In the genomic region with DNA sequence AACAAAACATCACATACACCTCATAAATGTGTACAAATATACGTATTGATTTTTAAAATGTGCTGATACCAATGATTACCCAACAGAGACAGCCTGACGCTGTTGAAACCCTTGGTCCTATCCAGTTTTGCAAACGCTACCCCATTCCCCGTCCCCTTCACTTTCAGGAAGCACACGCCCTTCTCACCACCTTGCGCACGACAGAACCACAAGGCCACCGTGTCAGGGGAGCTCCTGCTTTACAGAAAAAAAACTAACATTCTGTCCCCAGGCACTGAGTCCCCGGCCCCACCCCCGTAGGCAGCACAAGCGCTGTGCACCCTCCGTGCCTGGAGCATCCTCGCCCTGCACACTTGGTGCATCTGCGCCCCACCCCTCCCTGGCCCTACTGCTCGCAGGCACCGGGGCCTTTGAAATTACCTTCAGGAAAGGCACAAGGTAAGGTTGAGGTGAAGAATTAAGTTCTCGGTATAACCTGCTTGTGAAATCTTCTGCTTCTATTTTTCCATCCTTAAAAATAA, we compare ENCODE assay signal across 28 cellular contexts. TPM values are rescaled to one million over a fixed set of nuclear protein-coding genes. Genes with fewer than 3 reads are reported as not detected.
DNase-seq lines count a peak whose midpoint lies in the region; ATAC-seq, FAIRE-seq and TF ChIP-seq lines count a peak whose summit lies in the region.
"Had no signal": no experiment of that assay in that cellular context is flagged by ENCODE, and none has a peak within 500 bp of the region (broad histone marks: within the 10 kb centered on the region; RNA-seq: fewer than 3 reads in every experiment).

No MANE protein-coding gene starts in this region.

- H3K9ac ChIP-seq in neuronal stem cell (ENCODE audit: low read depth, low read length, poor library complexity) (no peak overlapping the region), endodermal cell (ENCODE audit: extremely low read depth, low read length, poor library complexity, severe bottlenecking) (no peak overlapping the region)
- H3K9ac ChIP-seq: BLaER1 treated with 17β-estradiol and CSF1 and Interleukin-3, amounts not matched to agents 10 nM and 100 nM had no signal

- H3K79me1 ChIP-seq in neuronal stem cell (ENCODE audit: low read depth, low read length): peaks cover 7% of the 10 kb centered on the region

- H3K27ac ChIP-seq in neuronal stem cell (replicated peaks; ENCODE audit: low read length) (no peak overlapping the region), endodermal cell (ENCODE audit: low read depth, low read length) (no peak overlapping the region)
- H3K27ac ChIP-seq: 22Rv1; A549; BLaER1 treated with 17β-estradiol and CSF1 and Interleukin-3, amounts not matched to agents 10 nM and 100 nM; C4-2B had no signal

- no peaks in the 10 kb centered on the region for H3K27me3 ChIP-seq in neuronal stem cell (ENCODE audit: control insufficient read depth in 3 of 3, insufficient read depth in 3 of 3, low read depth in 1 of 3, low read length in 3 of 3)
- H3K27me3 ChIP-seq in endodermal cell (ENCODE audit: control insufficient read depth, insufficient read depth, low read length, poor library complexity, severe bottlenecking): no peaks in the 10 kb centered on the region
- H3K27me3 ChIP-seq: BLaER1 treated with 17β-estradiol and CSF1 and Interleukin-3, amounts not matched to agents 10 nM and 100 nM had no signal

- no peak overlapping the region for H2BK15ac ChIP-seq in neuronal stem cell (ENCODE audit: low read length)

- H2AFZ ChIP-seq in neuronal stem cell (ENCODE audit: low read length): no peak overlapping the region

- no peak overlapping the region for H2BK5ac ChIP-seq in neuronal stem cell (ENCODE audit: low read length)

- ATAC-seq in Right ventricle myocardium inferior: no peak
- ATAC-seq in left ventricle myocardium superior: no peak
- peak; percentile 79 for ATAC-seq in effector memory CD8-positive, alpha-beta T cell (replicated peaks)
- ATAC-seq: A549; CD8-positive, alpha-beta T cell; GM12878 had no signal

- H2BK120ac ChIP-seq in neuronal stem cell (ENCODE audit: low read depth, low read length): no peak overlapping the region

- peaks cover 20% of the 10 kb centered on the region in 2 donors for H3K4me1 Mint-ChIP-seq in effector memory CD8-positive, alpha-beta T cell (ENCODE audit: low read depth in 2 of 2)
- peaks cover 2% of the 10 kb centered on the region for H3K4me1 Mint-ChIP-seq in endodermal cell
- no peaks in the 10 kb centered on the region for H3K4me1 Mint-ChIP-seq in nephron progenitor cell

- H3K27ac Mint-ChIP-seq in effector memory CD8-positive, alpha-beta T cell: peak overlapping the region; percentile 41 to 55
- H3K27ac Mint-ChIP-seq in endodermal cell (no peak overlapping the region), nephron progenitor cell (no peak overlapping the region)
- H3K27ac Mint-ChIP-seq: B cell; CD4-positive, alpha-beta T cell; CD8-positive, alpha-beta T cell had no signal

- no peak overlapping the region for H2AK5ac ChIP-seq in neuronal stem cell (ENCODE audit: low read depth, low read length)

- H3K9me3 ChIP-seq in neuronal stem cell (replicated peaks in 1 of 2; ENCODE audit: control insufficient read depth in 2 of 2, insufficient read depth in 1 of 2, low read depth in 1 of 2, low read length in 2 of 2): peaks cover 0 to under 1% of the 10 kb centered on the region in 2 donors
- H3K9me3 ChIP-seq in endodermal cell (ENCODE audit: control insufficient read depth, low read length): no peaks in the 10 kb centered on the region
- H3K9me3 ChIP-seq: A549 had no signal

- no peak overlapping the region for H4K91ac ChIP-seq in neuronal stem cell (ENCODE audit: low read depth, low read length, poor library complexity)

- peak; percentile 23 for FAIRE-seq in HTR-8/SVneo (lab: Jason Lieb, UNC)
- FAIRE-seq: A549, GM12878, GM12892, GM18507, GM19239 had no signal

- WGBS in neuronal stem cell (ENCODE audit: extremely low coverage in 2 of 2, insufficient read length in 2 of 2, insufficient replicate concordance in 1 of 2), 2 donors: no CpG with 5 or more reads among the region's 17 CpGs
- 94 to 96% methylated on average over 7 to 17 of the region's 17 CpGs for WGBS in endodermal cell (ENCODE audit: insufficient coverage in 1 of 2, insufficient read length in 1 of 2), 2 experiments

- peak overlapping the region; percentile 77 for H4K8ac ChIP-seq in neuronal stem cell (ENCODE audit: low read depth, low read length)

- H3K36me3 ChIP-seq in neuronal stem cell (replicated peaks in 1 of 2; ENCODE audit: control insufficient read depth in 2 of 2, insufficient read depth in 2 of 2, low read length in 2 of 2): peaks cover 56 to 95% of the 10 kb centered on the region in 2 donors
- H3K36me3 ChIP-seq in endodermal cell (ENCODE audit: control insufficient read depth, insufficient read depth, low read length): peaks cover 81% of the 10 kb centered on the region

- H3K4ac ChIP-seq in neuronal stem cell (ENCODE audit: low read length): no peak overlapping the region

- H3K4me3 ChIP-seq in neuronal stem cell (ENCODE audit: low read length in 2 of 2) (no peak overlapping the region), endodermal cell (ENCODE audit: low read length) (no peak overlapping the region)
- H3K4me3 ChIP-seq: A549; BLaER1 treated with 17β-estradiol and CSF1 and Interleukin-3, amounts not matched to agents 10 nM and 100 nM; GM12878 had no signal

- no peak overlapping the region for H3K14ac ChIP-seq in neuronal stem cell (ENCODE audit: low read length)

- intact Hi-C loops in Right ventricle myocardium inferior (cut with DNase I): no loop called here
- intact Hi-C loops in left ventricle myocardium superior (cut with micrococcal nuclease): no loop called here

- peaks cover 31% of the 10 kb centered on the region for H3K36me3 Mint-ChIP-seq in effector memory CD8-positive, alpha-beta T cell (ENCODE audit: insufficient read depth)
- peaks cover 52% of the 10 kb centered on the region for H3K36me3 Mint-ChIP-seq in endodermal cell (ENCODE audit: low read depth)
- H3K36me3 Mint-ChIP-seq in nephron progenitor cell (ENCODE audit: low read depth): peaks cover 30% of the 10 kb centered on the region

- TF ChIP-seq CTCF in endodermal cell (conservative IDR thresholded peaks at IDR 0.05) (no peak), nephron progenitor cell (IDR thresholded peaks at IDR 0.05) (no peak)

- H3K4me2 ChIP-seq in neuronal stem cell (ENCODE audit: insufficient read depth, low read length, poor library complexity, severe bottlenecking): no peak overlapping the region
- H3K4me2 ChIP-seq: A549; BLaER1 treated with 17β-estradiol and CSF1 and Interleukin-3, amounts not matched to agents 10 nM and 100 nM had no signal

- DNase-seq in Right ventricle myocardium inferior (ENCODE audit: missing footprints): peak; percentile 35
- no peak for DNase-seq in left ventricle myocardium superior
- DNase-seq in HTR-8/SVneo (ENCODE audit: insufficient read length, low spot score): no peak
- DNase-seq in effector memory CD8-positive, alpha-beta T cell: peak in 1 of 3 experiments; percentile 18
- DNase-seq in neuronal stem cell (ENCODE audit: low spot score): no peak
- DNase-seq in NCI-H69 (lab: John Stamatoyannopoulos, UW): no peak
- DNase-seq in endodermal cell: no peak
- DNase-seq in nephron progenitor cell: no peak
- DNase-seq: AML-193; CD4-positive, alpha-beta T cell; CD8-positive, alpha-beta T cell; COR-L47; DMS 273 treated with DMSO at 0.1 percent for 48 hours; DMS153; DMS53; DMS79; DND-41; EL; GDM1 had no signal

- H2BK12ac ChIP-seq in neuronal stem cell (ENCODE audit: low read length): no peak overlapping the region

- no peak overlapping the region for H3K18ac ChIP-seq in neuronal stem cell (ENCODE audit: low read length)

- H3K27me3 Mint-ChIP-seq in effector memory CD8-positive, alpha-beta T cell: no peaks in the 10 kb centered on the region
- H3K27me3 Mint-ChIP-seq in endodermal cell (ENCODE audit: insufficient read depth) (no peaks in the 10 kb centered on the region), nephron progenitor cell (ENCODE audit: low read depth, poor library complexity) (no peaks in the 10 kb centered on the region)
- H3K27me3 Mint-ChIP-seq: B cell; CD4-positive, alpha-beta T cell had no signal

- H3K4me3 Mint-ChIP-seq in effector memory CD8-positive, alpha-beta T cell: peak overlapping the region in 1 of 2 donors; percentile 40
- H3K4me3 Mint-ChIP-seq in endodermal cell (no peak overlapping the region), nephron progenitor cell (no peak overlapping the region)
- H3K4me3 Mint-ChIP-seq: B cell; CD4-positive, alpha-beta T cell; CD8-positive, alpha-beta T cell had no signal

- peaks cover 0 to 1% of the 10 kb centered on the region in 2 donors for H3K4me1 ChIP-seq in neuronal stem cell (ENCODE audit: control insufficient read depth in 2 of 2, insufficient read depth in 1 of 2, low read depth in 1 of 2, low read length in 2 of 2)
- no peaks in the 10 kb centered on the region for H3K4me1 ChIP-seq in endodermal cell (ENCODE audit: control insufficient read depth, insufficient read depth, low read length)
- H3K4me1 ChIP-seq: A549 had no signal

- H3K23ac ChIP-seq in neuronal stem cell (ENCODE audit: low read depth, low read length, poor library complexity): no peak overlapping the region

- no peaks in the 10 kb centered on the region for H3K9me3 Mint-ChIP-seq in effector memory CD8-positive, alpha-beta T cell
- H3K9me3 Mint-ChIP-seq in endodermal cell: no peaks in the 10 kb centered on the region
- peaks cover under 1% of the 10 kb centered on the region for H3K9me3 Mint-ChIP-seq in nephron progenitor cell
- H3K9me3 Mint-ChIP-seq: CD4-positive, alpha-beta T cell; CD8-positive, alpha-beta T cell had no signal

RNA-seq across cellular contexts. Expression of a gene that starts 58.5 kb away (rescaled TPM):
- total RNA-seq in Right ventricle myocardium inferior (10.7 TPM), left ventricle myocardium superior (11.2 TPM), endodermal cell (10 to 100 TPM; 25.5 to 39.9 TPM)
- 13.5 TPM for polyA plus RNA-seq in neuronal stem cell (2013, experiment 1 of 2)
- 15.0 TPM for polyA plus RNA-seq in neuronal stem cell (2013, experiment 2 of 2)
- 23.0 TPM for polyA plus RNA-seq in endodermal cell (2013, experiment 1 of 2)
- polyA plus RNA-seq in endodermal cell (2013, experiment 2 of 2): 24.8 TPM

Comparison
In these comparisons a context has a peak if more than half of its experiments do, and no peak if none do; other contexts are left out.
1. H3K27ac Mint-ChIP-seq: peak in effector memory CD8-positive, alpha-beta T cell (2 of 2); none in endodermal cell (single experiment) and nephron progenitor cell (single experiment).